1 cellular context compared by ENCODE assay signal in genomic region chr6:158894192-158894591, GRCh38.
TF ChIP-seq lines count a peak whose summit lies in the region.

No MANE protein-coding gene starts in this region.

TF ChIP-seq in SK-N-SH, 30 proteins besides CTCF, POLR2A, EP300 and RAD21:
- TF ChIP-seq MEF2A (IDR thresholded peaks at IDR 0.05; ENCODE audit: borderline replicate concordance, low read depth) (no peak), TEAD4 (IDR thresholded peaks at IDR 0.05; ENCODE audit: borderline replicate concordance, insufficient read depth) (0 out of 2 replicates have a peak, but pooled peaks have one; percentile 18), JUND (IDR thresholded peaks at IDR 0.05) (peak; percentile 71), TCF12 (IDR thresholded peaks at IDR 0.05) (peak; percentile 42; the same call in 1 of the 2 replicates), FOSL2 (IDR thresholded peaks at IDR 0.05; ENCODE audit: borderline replicate concordance, low read depth) (peak; percentile 58; the same call in 1 of the 2 replicates)
